In the genomic region with DNA sequence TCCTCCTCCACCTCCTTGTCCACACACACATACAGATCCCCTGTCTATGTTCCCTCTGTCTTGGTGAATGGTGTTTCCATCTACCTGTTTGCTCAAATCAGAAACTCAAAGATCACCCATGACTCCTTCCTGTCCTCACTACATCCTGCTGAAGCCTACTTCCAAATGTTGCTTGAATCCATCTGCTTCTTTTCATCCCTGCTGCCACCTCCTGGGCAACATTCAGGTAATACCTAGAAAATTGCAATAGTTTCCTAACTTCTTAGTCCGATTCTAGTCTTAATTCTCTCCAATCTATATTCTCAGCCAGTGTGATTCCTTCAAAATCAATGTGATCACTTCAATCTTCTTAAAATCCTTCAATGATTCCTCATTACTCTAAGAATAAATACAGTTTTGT, we compare ENCODE assay signal across 11 cellular contexts.
A peak's percentile ranks its signal among the peaks of the same experiment; 100 is the strongest.
DNase-seq lines count a peak whose midpoint lies in the region; ATAC-seq, FAIRE-seq and TF ChIP-seq lines count a peak whose summit lies in the region.
"Had no signal": no experiment of that assay in that cellular context is flagged by ENCODE, and none has a peak within 500 bp of the region (broad histone marks: within the 10 kb centered on the region; RNA-seq: fewer than 3 reads in every experiment).

No MANE protein-coding gene starts in this region.

- H3K4me1 ChIP-seq in endothelial cell of umbilical vein (ENCODE audit: control insufficient read depth, extremely low read depth, insufficient read depth, low read length) (no peaks in the 10 kb centered on the region), aorta (ENCODE audit: control insufficient read depth in 1 of 2, insufficient read depth in 2 of 2, low read length in 2 of 2) (peaks cover 0 to 2% of the 10 kb centered on the region in 2 donors)

- POLR2A ChIA-PET in endothelial cell of umbilical vein (lab: Charles Lee) = no interaction called here
- POLR2A ChIA-PET in activated CD8-positive, alpha-beta T cell treated with anti-CD3 and anti-CD28 coated beads, Interleukin-2, amount 10 ng/mL, durations not matched to agents 7 days and 5 days (lab: Charles Lee) = no interaction called here

- H3K27ac ChIP-seq in endothelial cell of umbilical vein (ENCODE audit: insufficient read depth, low read depth, low read length) = no peak overlapping the region
- H3K27ac ChIP-seq in aorta (ENCODE audit: low read depth in 1 of 2, low read length in 2 of 2) = no peak overlapping the region

- no peaks in the 10 kb centered on the region for H3K36me3 ChIP-seq in H7 (replicated peaks; ENCODE audit: control insufficient read depth, insufficient read depth, low read length)
- no peaks in the 10 kb centered on the region for H3K36me3 ChIP-seq in endothelial cell of umbilical vein (ENCODE audit: control insufficient read depth in 2 of 2, extremely low read depth in 1 of 2, insufficient read depth in 2 of 2, low read length in 2 of 2)
- no peaks in the 10 kb centered on the region for H3K36me3 ChIP-seq in aorta (ENCODE audit: control insufficient read depth in 1 of 2, insufficient read depth in 2 of 2, low read length in 1 of 2)

- no peaks in the 10 kb centered on the region for H3K9me3 Mint-ChIP-seq in progenitor cell of endocrine pancreas (ENCODE audit: low read depth)
- H3K9me3 Mint-ChIP-seq in activated CD8-positive, alpha-beta T cell treated with anti-CD3 and anti-CD28 coated beads, Interleukin-2, amount 10 ng/mL, durations not matched to agents 7 days and 5 days (ENCODE audit: insufficient read depth) = no peaks in the 10 kb centered on the region

- no peak for TF ChIP-seq CTCF in endothelial cell of umbilical vein (IDR thresholded peaks at IDR 0.05; ENCODE audit: extremely low read depth in 1 of 2, insufficient read depth in 1 of 2, low read depth in 1 of 2, low read length in 2 of 2)
- peak; percentile 41 for TF ChIP-seq CTCF in progenitor cell of endocrine pancreas (IDR thresholded peaks at IDR 0.05; ENCODE audit: unreplicated experiment)

- H3K27ac Mint-ChIP-seq in progenitor cell of endocrine pancreas = no peak overlapping the region
- H3K27ac Mint-ChIP-seq in activated CD8-positive, alpha-beta T cell treated with anti-CD3 and anti-CD28 coated beads, Interleukin-2, amount 10 ng/mL, durations not matched to agents 7 days and 5 days = no peak overlapping the region
- H3K27ac Mint-ChIP-seq: activated CD4-positive, alpha-beta T cell treated with anti-CD3 and anti-CD28 coated beads for 36 hours had no signal

- dilution Hi-C loops in endothelial cell of umbilical vein (cut with MboI; ENCODE audit: extremely low pct_ligation_motif_present, low sequenced_read_pairs) = no loop called here

- ATAC-seq in aorta (ENCODE audit: low FRiP score) (no peak), HG03097 (IDR thresholded peaks at IDR 0.05; ENCODE audit: low FRiP score, unreplicated experiment) (no peak)
- no peak for ATAC-seq in activated CD8-positive, alpha-beta T cell treated with anti-CD3 and anti-CD28 coated beads, Interleukin-2, amount 10 ng/mL, durations not matched to agents 7 days and 5 days
- ATAC-seq: activated CD4-positive, alpha-beta T cell treated with anti-CD3 and anti-CD28 coated beads for 36 hours had no signal

- no peak for FAIRE-seq in endothelial cell of umbilical vein (lab: Jason Lieb, UNC)
- FAIRE-seq: endometrium had no signal

- H3K4me2 ChIP-seq in endothelial cell of umbilical vein (ENCODE audit: insufficient read depth, low read length) = no peak overlapping the region

- no peaks in the 10 kb centered on the region for H4K20me1 ChIP-seq in endothelial cell of umbilical vein (replicated peaks; ENCODE audit: control insufficient read depth, extremely low read depth, insufficient read depth, low read length)

- no TSS peak for BruUV-seq in endothelial cell of umbilical vein (replicated peaks; lab: Mats Ljungman, UMichigan)

- peak overlapping the region; percentile 56 for H2AFZ ChIP-seq in endothelial cell of umbilical vein (ENCODE audit: low read depth, low read length)

- intact Hi-C loops in endothelial cell of umbilical vein (cut with micrococcal nuclease) (loop anchor here (5.0 kb wide), 1 partner anchor 214 kb away; no protein-coding TSS in a partner anchor), aorta (cut with DNase I) (no loop called here)

- H3K27me3 ChIP-seq in H7 (ENCODE audit: control insufficient read depth, insufficient read depth, low read length) = no peaks in the 10 kb centered on the region
- no peaks in the 10 kb centered on the region for H3K27me3 ChIP-seq in endothelial cell of umbilical vein (ENCODE audit: control insufficient read depth in 2 of 2, insufficient read depth in 2 of 2, low read length in 2 of 2)
- H3K27me3 ChIP-seq in aorta (ENCODE audit: control insufficient read depth in 1 of 2, insufficient read depth in 2 of 2, low read length in 1 of 2) = no peaks in the 10 kb centered on the region

- H3K9me3 ChIP-seq in endothelial cell of umbilical vein (replicated peaks; ENCODE audit: control insufficient read depth, insufficient read depth, low read length) (no peaks in the 10 kb centered on the region), aorta (ENCODE audit: control insufficient read depth, low read length) (no peaks in the 10 kb centered on the region)

- peaks cover 12% of the 10 kb centered on the region for H3K4me1 Mint-ChIP-seq in progenitor cell of endocrine pancreas (ENCODE audit: low read depth)
- H3K4me1 Mint-ChIP-seq in activated CD8-positive, alpha-beta T cell treated with anti-CD3 and anti-CD28 coated beads, Interleukin-2, amount 10 ng/mL, durations not matched to agents 7 days and 5 days (ENCODE audit: low read depth) = no peaks in the 10 kb centered on the region
- H3K4me1 Mint-ChIP-seq: activated CD4-positive, alpha-beta T cell treated with anti-CD3 and anti-CD28 coated beads for 36 hours had no signal

- DNase-seq in H7 (peak; percentile 23), NCI-H69 (lab: John Stamatoyannopoulos, UW) (peak; percentile 53), endothelial cell of umbilical vein (ENCODE audit: low read depth, low spot score) (peak; percentile 12), progenitor cell of endocrine pancreas (ENCODE audit: low spot score, unreplicated experiment) (no peak), aorta (no peak)
- no peak for DNase-seq in activated CD8-positive, alpha-beta T cell treated with anti-CD3 and anti-CD28 coated beads, Interleukin-2, amount 10 ng/mL, durations not matched to agents 7 days and 5 days
- DNase-seq: activated CD4-positive, alpha-beta T cell treated with anti-CD3 and anti-CD28 coated beads for 36 hours; MM.1S; stimulated activated CD4-positive, alpha-beta T cell treated with anti-CD3 and anti-CD28 coated beads, Interleukin-15, amount 100 ng/mL, for 24 hours had no signal

- no peak overlapping the region for H3K4me3 Mint-ChIP-seq in progenitor cell of endocrine pancreas (ENCODE audit: low read depth)
- no peak overlapping the region for H3K4me3 Mint-ChIP-seq in activated CD8-positive, alpha-beta T cell treated with anti-CD3 and anti-CD28 coated beads, Interleukin-2, amount 10 ng/mL, durations not matched to agents 7 days and 5 days
- H3K4me3 Mint-ChIP-seq: activated CD4-positive, alpha-beta T cell treated with anti-CD3 and anti-CD28 coated beads for 36 hours had no signal

- WGBS in aorta, 2 donors = 69 to 85% methylated on average over 1 of the region's 1 CpG

- TF ChIP-seq POLR2A in endothelial cell of umbilical vein (IDR thresholded peaks at IDR 0.05; ENCODE audit: low read depth, low read length) = no peak

- H3K4me3 ChIP-seq in H7 (ENCODE audit: insufficient read depth, low read depth, low read length) = no peak overlapping the region
- H3K4me3 ChIP-seq in endothelial cell of umbilical vein (replicated peaks in 1 of 3; ENCODE audit: insufficient read depth in 1 of 3, low read depth in 1 of 3, low read length in 3 of 3) = no peak overlapping the region
- no peak overlapping the region for H3K4me3 ChIP-seq in aorta (ENCODE audit: low read length in 2 of 2)

- H3K79me2 ChIP-seq in endothelial cell of umbilical vein (ENCODE audit: control insufficient read depth, insufficient read depth, low read length) = no peaks in the 10 kb centered on the region

- H3K9me1 ChIP-seq in endothelial cell of umbilical vein (replicated peaks; ENCODE audit: control insufficient read depth, extremely low read depth, insufficient read depth, low read length) = no peaks in the 10 kb centered on the region

- H3K27me3 Mint-ChIP-seq in progenitor cell of endocrine pancreas = no peaks in the 10 kb centered on the region
- H3K27me3 Mint-ChIP-seq in activated CD8-positive, alpha-beta T cell treated with anti-CD3 and anti-CD28 coated beads, Interleukin-2, amount 10 ng/mL, durations not matched to agents 7 days and 5 days (ENCODE audit: low read depth) = peaks cover 2% of the 10 kb centered on the region

- H3K36me3 Mint-ChIP-seq in progenitor cell of endocrine pancreas (ENCODE audit: insufficient read depth) = no peaks in the 10 kb centered on the region
- H3K36me3 Mint-ChIP-seq in activated CD8-positive, alpha-beta T cell treated with anti-CD3 and anti-CD28 coated beads, Interleukin-2, amount 10 ng/mL, durations not matched to agents 7 days and 5 days (ENCODE audit: low read depth) = no peaks in the 10 kb centered on the region

- CTCF ChIA-PET in endothelial cell of umbilical vein (lab: Charles Lee) = no interaction called here
- CTCF ChIA-PET in activated CD8-positive, alpha-beta T cell treated with anti-CD3 and anti-CD28 coated beads, Interleukin-2, amount 10 ng/mL, durations not matched to agents 7 days and 5 days (lab: Charles Lee) = no interaction called here

- no peak overlapping the region for H3K9ac ChIP-seq in endothelial cell of umbilical vein (replicated peaks; ENCODE audit: extremely low read depth, insufficient read depth, low read length)

TF ChIP-seq in endothelial cell of umbilical vein, 7 proteins besides CTCF, POLR2A, EP300 and RAD21:
- TF ChIP-seq POLR2AphosphoS5 (IDR thresholded peaks at IDR 0.05; ENCODE audit: insufficient read depth, low read depth, low read length) = no peak
- no peak for TF ChIP-seq FOS (IDR thresholded peaks at IDR 0.05; ENCODE audit: borderline replicate concordance, insufficient read depth, low read length)
- no peak for TF ChIP-seq MYC (IDR thresholded peaks at IDR 0.05; ENCODE audit: low read depth, low read length)
- no peak for TF ChIP-seq EZH2 (IDR thresholded peaks at IDR 0.05; ENCODE audit: borderline replicate concordance, low read depth, low read length, severe bottlenecking)
- TF ChIP-seq GATA2 (IDR thresholded peaks at IDR 0.05; ENCODE audit: insufficient read depth, insufficient read length, low read depth, low read length) = no peak
- no peak for TF ChIP-seq JUN (IDR thresholded peaks at IDR 0.05; ENCODE audit: borderline replicate concordance, insufficient read depth, insufficient read length, low read depth)
- TF ChIP-seq, protein P1, sequence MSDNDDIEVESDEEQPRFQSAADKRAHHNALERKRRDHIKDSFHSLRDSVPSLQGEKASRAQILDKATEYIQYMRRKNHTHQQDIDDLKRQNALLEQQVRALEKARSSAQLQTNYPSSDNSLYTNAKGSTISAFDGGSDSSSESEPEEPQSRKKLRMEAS (IDR thresholded peaks at IDR 0.05; ENCODE audit: insufficient read depth, insufficient read length) = no peak

Comparison
In these comparisons a context has a peak if more than half of its experiments do, and no peak if none do; other contexts are left out.
1. DNase-seq: peak in H7 (single experiment), NCI-H69 (single experiment) and endothelial cell of umbilical vein (single experiment); none in progenitor cell of endocrine pancreas (single experiment), aorta (0 of 2) and activated CD8-positive, alpha-beta T cell treated with anti-CD3 and anti-CD28 coated beads, Interleukin-2, amount 10 ng/mL, durations not matched to agents 7 days and 5 days (single experiment).